In the genomic region with DNA sequence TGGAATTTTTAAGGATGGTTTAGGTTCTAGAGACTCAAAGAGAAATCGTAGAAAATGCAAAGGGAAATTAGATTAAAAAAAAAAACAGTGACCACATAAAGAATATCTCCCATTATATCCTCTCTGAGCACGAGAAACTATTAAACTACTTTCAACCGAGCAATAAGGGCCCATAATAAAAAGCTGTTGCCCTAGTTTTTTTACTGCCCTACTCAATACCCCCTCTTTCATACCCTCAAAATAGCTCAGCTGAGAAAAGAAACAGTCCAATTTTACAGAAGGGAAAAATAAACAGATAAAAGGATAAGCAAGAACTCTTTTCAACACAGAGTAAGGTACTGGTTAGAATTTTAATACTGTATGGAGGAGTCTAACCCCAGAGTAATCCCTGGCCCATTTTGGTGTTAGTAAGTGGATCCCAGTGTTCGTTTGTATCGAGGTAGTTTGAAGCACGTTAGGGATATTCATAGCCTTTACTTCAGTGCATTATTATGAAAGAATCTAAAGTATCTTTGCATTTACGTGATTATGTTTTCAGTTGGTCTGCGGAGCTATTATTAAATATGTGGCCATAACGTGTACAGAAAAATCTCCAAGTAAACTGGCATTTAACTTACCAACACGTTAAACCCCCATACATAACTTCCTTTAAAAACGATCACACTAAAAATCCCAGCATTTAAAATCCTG, we compare ENCODE assay signal across 1 cellular context.
A peak's percentile ranks its signal among the peaks of the same experiment; 100 is the strongest.
TF ChIP-seq lines count a peak whose summit lies in the region.

No MANE protein-coding gene starts in this region.

TF ChIP-seq in K562, 482 proteins besides CTCF, POLR2A, EP300 and RAD21 (continued from another document and continues in another):
- TF ChIP-seq, protein P1, sequence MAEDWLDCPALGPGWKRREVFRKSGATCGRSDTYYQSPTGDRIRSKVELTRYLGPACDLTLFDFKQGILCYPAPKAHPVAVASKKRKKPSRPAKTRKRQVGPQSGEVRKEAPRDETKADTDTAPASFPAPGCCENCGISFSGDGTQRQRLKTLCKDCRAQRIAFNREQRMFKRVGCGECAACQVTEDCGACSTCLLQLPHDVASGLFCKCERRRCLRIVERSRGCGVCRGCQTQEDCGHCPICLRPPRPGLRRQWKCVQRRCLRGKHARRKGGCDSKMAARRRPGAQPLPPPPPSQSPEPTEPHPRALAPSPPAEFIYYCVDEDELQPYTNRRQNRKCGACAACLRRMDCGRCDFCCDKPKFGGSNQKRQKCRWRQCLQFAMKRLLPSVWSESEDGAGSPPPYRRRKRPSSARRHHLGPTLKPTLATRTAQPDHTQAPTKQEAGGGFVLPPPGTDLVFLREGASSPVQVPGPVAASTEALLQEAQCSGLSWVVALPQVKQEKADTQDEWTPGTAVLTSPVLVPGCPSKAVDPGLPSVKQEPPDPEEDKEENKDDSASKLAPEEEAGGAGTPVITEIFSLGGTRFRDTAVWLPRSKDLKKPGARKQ (CRISPR knock-in tag; IDR thresholded peaks at IDR 0.05), result 0 out of 2 replicates have a peak, but pooled peaks have one; percentile 35
- TF ChIP-seq ZNF445 (CRISPR knock-in tag; IDR thresholded peaks at IDR 0.05; ENCODE audit: low read depth), result peak; percentile 54; the same call in 1 of the 2 replicates
- TF ChIP-seq MECOM (CRISPR knock-in tag; IDR thresholded peaks at IDR 0.05), result 0 out of 2 replicates have a peak, but pooled peaks have one; percentile 9
- TF ChIP-seq DIDO1 (tag; IDR thresholded peaks at IDR 0.05; ENCODE audit: low read depth), result no peak
- no peak for TF ChIP-seq ARHGAP35 (IDR thresholded peaks at IDR 0.05; ENCODE audit: partially characterized antibody)
- peak; percentile 70 for TF ChIP-seq BRD4 (IDR thresholded peaks at IDR 0.05)
- TF ChIP-seq NONO (IDR thresholded peaks at IDR 0.05; ENCODE audit: low read depth in 2 of 2, low read length in 1 of 2), result 0 out of 4 replicates have a peak, but pooled peaks of 1 of the 2 experiments have one; percentile 10
- TF ChIP-seq, protein P2, sequence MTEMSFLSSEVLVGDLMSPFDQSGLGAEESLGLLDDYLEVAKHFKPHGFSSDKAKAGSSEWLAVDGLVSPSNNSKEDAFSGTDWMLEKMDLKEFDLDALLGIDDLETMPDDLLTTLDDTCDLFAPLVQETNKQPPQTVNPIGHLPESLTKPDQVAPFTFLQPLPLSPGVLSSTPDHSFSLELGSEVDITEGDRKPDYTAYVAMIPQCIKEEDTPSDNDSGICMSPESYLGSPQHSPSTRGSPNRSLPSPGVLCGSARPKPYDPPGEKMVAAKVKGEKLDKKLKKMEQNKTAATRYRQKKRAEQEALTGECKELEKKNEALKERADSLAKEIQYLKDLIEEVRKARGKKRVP (CRISPR knock-in tag; IDR thresholded peaks at IDR 0.05), result 0 out of 2 replicates have a peak, but pooled peaks have one; percentile 20
- TF ChIP-seq HDAC2 (IDR thresholded peaks at IDR 0.05), result no peak
- TF ChIP-seq CHD2 (IDR thresholded peaks at IDR 0.05; ENCODE audit: low read depth, low read length), result no peak
- TF ChIP-seq, protein P3, sequence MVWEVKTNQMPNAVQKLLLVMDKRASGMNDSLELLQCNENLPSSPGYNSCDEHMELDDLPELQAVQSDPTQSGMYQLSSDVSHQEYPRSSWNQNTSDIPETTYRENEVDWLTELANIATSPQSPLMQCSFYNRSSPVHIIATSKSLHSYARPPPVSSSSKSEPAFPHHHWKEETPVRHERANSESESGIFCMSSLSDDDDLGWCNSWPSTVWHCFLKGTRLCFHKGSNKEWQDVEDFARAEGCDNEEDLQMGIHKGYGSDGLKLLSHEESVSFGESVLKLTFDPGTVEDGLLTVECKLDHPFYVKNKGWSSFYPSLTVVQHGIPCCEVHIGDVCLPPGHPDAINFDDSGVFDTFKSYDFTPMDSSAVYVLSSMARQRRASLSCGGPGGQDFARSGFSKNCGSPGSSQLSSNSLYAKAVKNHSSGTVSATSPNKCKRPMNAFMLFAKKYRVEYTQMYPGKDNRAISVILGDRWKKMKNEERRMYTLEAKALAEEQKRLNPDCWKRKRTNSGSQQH (CRISPR knock-in tag; IDR thresholded peaks at IDR 0.05), result peak; percentile 79; the same call in 1 of the 2 replicates
- no peak; a peak in 1 of 4 replicates for TF ChIP-seq TBL1XR1 (IDR thresholded peaks at IDR 0.05; ENCODE audit: low read length in 2 of 2)
- TF ChIP-seq ZNF717 (CRISPR knock-in tag; IDR thresholded peaks at IDR 0.05), result peak; percentile 87; the same call in 1 of the 2 replicates
- TF ChIP-seq ZNF436 (CRISPR knock-in tag; IDR thresholded peaks at IDR 0.05), result no peak; the same call in 1 of the 2 replicates
- TF ChIP-seq NFIC (IDR thresholded peaks at IDR 0.05), result no peak
- TF ChIP-seq PHB (CRISPR knock-in tag; IDR thresholded peaks at IDR 0.05), result no peak
- TF ChIP-seq ZFP30 (CRISPR knock-in tag; IDR thresholded peaks at IDR 0.05; ENCODE audit: borderline replicate concordance), result peak; percentile 6; the same call in 1 of the 2 replicates
- no peak for TF ChIP-seq HNRNPUL1 (IDR thresholded peaks at IDR 0.05; ENCODE audit: low read length)
- TF ChIP-seq, protein P4, sequence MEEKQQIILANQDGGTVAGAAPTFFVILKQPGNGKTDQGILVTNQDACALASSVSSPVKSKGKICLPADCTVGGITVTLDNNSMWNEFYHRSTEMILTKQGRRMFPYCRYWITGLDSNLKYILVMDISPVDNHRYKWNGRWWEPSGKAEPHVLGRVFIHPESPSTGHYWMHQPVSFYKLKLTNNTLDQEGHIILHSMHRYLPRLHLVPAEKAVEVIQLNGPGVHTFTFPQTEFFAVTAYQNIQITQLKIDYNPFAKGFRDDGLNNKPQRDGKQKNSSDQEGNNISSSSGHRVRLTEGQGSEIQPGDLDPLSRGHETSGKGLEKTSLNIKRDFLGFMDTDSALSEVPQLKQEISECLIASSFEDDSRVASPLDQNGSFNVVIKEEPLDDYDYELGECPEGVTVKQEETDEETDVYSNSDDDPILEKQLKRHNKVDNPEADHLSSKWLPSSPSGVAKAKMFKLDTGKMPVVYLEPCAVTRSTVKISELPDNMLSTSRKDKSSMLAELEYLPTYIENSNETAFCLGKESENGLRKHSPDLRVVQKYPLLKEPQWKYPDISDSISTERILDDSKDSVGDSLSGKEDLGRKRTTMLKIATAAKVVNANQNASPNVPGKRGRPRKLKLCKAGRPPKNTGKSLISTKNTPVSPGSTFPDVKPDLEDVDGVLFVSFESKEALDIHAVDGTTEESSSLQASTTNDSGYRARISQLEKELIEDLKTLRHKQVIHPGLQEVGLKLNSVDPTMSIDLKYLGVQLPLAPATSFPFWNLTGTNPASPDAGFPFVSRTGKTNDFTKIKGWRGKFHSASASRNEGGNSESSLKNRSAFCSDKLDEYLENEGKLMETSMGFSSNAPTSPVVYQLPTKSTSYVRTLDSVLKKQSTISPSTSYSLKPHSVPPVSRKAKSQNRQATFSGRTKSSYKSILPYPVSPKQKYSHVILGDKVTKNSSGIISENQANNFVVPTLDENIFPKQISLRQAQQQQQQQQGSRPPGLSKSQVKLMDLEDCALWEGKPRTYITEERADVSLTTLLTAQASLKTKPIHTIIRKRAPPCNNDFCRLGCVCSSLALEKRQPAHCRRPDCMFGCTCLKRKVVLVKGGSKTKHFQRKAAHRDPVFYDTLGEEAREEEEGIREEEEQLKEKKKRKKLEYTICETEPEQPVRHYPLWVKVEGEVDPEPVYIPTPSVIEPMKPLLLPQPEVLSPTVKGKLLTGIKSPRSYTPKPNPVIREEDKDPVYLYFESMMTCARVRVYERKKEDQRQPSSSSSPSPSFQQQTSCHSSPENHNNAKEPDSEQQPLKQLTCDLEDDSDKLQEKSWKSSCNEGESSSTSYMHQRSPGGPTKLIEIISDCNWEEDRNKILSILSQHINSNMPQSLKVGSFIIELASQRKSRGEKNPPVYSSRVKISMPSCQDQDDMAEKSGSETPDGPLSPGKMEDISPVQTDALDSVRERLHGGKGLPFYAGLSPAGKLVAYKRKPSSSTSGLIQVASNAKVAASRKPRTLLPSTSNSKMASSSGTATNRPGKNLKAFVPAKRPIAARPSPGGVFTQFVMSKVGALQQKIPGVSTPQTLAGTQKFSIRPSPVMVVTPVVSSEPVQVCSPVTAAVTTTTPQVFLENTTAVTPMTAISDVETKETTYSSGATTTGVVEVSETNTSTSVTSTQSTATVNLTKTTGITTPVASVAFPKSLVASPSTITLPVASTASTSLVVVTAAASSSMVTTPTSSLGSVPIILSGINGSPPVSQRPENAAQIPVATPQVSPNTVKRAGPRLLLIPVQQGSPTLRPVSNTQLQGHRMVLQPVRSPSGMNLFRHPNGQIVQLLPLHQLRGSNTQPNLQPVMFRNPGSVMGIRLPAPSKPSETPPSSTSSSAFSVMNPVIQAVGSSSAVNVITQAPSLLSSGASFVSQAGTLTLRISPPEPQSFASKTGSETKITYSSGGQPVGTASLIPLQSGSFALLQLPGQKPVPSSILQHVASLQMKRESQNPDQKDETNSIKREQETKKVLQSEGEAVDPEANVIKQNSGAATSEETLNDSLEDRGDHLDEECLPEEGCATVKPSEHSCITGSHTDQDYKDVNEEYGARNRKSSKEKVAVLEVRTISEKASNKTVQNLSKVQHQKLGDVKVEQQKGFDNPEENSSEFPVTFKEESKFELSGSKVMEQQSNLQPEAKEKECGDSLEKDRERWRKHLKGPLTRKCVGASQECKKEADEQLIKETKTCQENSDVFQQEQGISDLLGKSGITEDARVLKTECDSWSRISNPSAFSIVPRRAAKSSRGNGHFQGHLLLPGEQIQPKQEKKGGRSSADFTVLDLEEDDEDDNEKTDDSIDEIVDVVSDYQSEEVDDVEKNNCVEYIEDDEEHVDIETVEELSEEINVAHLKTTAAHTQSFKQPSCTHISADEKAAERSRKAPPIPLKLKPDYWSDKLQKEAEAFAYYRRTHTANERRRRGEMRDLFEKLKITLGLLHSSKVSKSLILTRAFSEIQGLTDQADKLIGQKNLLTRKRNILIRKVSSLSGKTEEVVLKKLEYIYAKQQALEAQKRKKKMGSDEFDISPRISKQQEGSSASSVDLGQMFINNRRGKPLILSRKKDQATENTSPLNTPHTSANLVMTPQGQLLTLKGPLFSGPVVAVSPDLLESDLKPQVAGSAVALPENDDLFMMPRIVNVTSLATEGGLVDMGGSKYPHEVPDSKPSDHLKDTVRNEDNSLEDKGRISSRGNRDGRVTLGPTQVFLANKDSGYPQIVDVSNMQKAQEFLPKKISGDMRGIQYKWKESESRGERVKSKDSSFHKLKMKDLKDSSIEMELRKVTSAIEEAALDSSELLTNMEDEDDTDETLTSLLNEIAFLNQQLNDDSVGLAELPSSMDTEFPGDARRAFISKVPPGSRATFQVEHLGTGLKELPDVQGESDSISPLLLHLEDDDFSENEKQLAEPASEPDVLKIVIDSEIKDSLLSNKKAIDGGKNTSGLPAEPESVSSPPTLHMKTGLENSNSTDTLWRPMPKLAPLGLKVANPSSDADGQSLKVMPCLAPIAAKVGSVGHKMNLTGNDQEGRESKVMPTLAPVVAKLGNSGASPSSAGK (IDR thresholded peaks at IDR 0.05), result no peak
- TF ChIP-seq ZNF224 (CRISPR knock-in tag; IDR thresholded peaks at IDR 0.05), result no peak
- TF ChIP-seq, protein P5, sequence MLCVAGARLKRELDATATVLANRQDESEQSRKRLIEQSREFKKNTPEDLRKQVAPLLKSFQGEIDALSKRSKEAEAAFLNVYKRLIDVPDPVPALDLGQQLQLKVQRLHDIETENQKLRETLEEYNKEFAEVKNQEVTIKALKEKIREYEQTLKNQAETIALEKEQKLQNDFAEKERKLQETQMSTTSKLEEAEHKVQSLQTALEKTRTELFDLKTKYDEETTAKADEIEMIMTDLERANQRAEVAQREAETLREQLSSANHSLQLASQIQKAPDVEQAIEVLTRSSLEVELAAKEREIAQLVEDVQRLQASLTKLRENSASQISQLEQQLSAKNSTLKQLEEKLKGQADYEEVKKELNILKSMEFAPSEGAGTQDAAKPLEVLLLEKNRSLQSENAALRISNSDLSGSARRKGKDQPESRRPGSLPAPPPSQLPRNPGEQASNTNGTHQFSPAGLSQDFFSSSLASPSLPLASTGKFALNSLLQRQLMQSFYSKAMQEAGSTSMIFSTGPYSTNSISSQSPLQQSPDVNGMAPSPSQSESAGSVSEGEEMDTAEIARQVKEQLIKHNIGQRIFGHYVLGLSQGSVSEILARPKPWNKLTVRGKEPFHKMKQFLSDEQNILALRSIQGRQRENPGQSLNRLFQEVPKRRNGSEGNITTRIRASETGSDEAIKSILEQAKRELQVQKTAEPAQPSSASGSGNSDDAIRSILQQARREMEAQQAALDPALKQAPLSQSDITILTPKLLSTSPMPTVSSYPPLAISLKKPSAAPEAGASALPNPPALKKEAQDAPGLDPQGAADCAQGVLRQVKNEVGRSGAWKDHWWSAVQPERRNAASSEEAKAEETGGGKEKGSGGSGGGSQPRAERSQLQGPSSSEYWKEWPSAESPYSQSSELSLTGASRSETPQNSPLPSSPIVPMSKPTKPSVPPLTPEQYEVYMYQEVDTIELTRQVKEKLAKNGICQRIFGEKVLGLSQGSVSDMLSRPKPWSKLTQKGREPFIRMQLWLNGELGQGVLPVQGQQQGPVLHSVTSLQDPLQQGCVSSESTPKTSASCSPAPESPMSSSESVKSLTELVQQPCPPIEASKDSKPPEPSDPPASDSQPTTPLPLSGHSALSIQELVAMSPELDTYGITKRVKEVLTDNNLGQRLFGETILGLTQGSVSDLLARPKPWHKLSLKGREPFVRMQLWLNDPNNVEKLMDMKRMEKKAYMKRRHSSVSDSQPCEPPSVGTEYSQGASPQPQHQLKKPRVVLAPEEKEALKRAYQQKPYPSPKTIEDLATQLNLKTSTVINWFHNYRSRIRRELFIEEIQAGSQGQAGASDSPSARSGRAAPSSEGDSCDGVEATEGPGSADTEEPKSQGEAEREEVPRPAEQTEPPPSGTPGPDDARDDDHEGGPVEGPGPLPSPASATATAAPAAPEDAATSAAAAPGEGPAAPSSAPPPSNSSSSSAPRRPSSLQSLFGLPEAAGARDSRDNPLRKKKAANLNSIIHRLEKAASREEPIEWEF (CRISPR knock-in tag; IDR thresholded peaks at IDR 0.05), result no peak
- TF ChIP-seq, protein P6, sequence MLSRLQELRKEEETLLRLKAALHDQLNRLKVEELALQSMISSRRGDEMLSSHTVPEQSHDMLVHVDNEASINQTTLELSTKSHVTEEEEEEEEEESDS (CRISPR knock-in tag; IDR thresholded peaks at IDR 0.05), result no peak
- TF ChIP-seq ZZZ3 (IDR thresholded peaks at IDR 0.05), result no peak
- 0 out of 2 replicates have a peak, but pooled peaks have one; percentile 60 for TF ChIP-seq ZNF696 (CRISPR knock-in tag; conservative IDR thresholded peaks at IDR 0.05)
- TF ChIP-seq, protein P7, sequence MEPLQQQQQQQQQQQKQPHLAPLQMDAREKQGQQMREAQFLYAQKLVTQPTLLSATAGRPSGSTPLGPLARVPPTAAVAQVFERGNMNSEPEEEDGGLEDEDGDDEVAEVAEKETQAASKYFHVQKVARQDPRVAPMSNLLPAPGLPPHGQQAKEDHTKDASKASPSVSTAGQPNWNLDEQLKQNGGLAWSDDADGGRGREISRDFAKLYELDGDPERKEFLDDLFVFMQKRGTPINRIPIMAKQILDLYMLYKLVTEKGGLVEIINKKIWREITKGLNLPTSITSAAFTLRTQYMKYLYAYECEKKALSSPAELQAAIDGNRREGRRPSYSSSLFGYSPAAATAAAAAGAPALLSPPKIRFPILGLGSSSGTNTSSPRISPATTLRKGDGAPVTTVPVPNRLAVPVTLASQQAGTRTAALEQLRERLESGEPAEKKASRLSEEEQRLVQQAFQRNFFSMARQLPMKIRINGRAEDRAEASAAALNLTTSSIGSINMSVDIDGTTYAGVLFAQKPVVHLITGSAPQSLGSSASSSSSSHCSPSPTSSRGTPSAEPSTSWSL (CRISPR knock-in tag; IDR thresholded peaks at IDR 0.05; ENCODE audit: borderline replicate concordance), result no peak
- TF ChIP-seq ZKSCAN8 (CRISPR knock-in tag; IDR thresholded peaks at IDR 0.05), result no peak
- no peak for TF ChIP-seq RBM22 (IDR thresholded peaks at IDR 0.05; ENCODE audit: low read depth, low read length, poor library complexity, severe bottlenecking)
